Comparison of ENCODE assay signal across 12 cellular contexts in genomic region chr22:30221121-30221992, GRCh38. TPM values are rescaled to one million over a fixed set of nuclear protein-coding genes. Genes with fewer than 3 reads are reported as not detected.
DNase-seq lines count a peak whose midpoint lies in the region; ATAC-seq, FAIRE-seq and TF ChIP-seq lines count a peak whose summit lies in the region.
"Had no signal": no experiment of that assay in that cellular context is flagged by ENCODE, and none has a peak within 500 bp of the region (broad histone marks: within the 10 kb centered on the region; RNA-seq: fewer than 3 reads in every experiment).

No MANE protein-coding gene starts in this region.

- dilution Hi-C loops in mammary epithelial cell (cut with HindIII; ENCODE audit: low sequenced_read_pairs), result loop anchor here (5.0 kb wide), 1 partner anchor 39 kb away; no protein-coding TSS in a partner anchor

- peaks cover 3% of the 10 kb centered on the region for H3K36me3 Mint-ChIP-seq in activated naive CD8-positive, alpha-beta T cell treated with anti-CD3 and anti-CD28 coated beads for 36 hours

- H3K27me3 ChIP-seq in mammary epithelial cell (ENCODE audit: insufficient read depth, low read length), result no peaks in the 10 kb centered on the region
- H3K27me3 ChIP-seq: foreskin keratinocyte had no signal

- no peak for TF ChIP-seq CTCF in mammary epithelial cell (conservative IDR thresholded peaks at IDR 0.05 in 1 of 2, IDR thresholded peaks at IDR 0.05 in 1 of 2; ENCODE audit: extremely low read depth in 1 of 2, insufficient read depth in 1 of 2, low read depth in 1 of 2, low read length in 2 of 2)

- peak overlapping the region; percentile 90 for H3K27ac Mint-ChIP-seq in activated naive CD8-positive, alpha-beta T cell treated with anti-CD3 and anti-CD28 coated beads for 36 hours

- CTCF ChIA-PET in mammary epithelial cell (lab: Charles Lee; ENCODE audit: low non-redundant PET), result interaction anchor here (0.5 kb wide), 1 partner anchor 35 kb away, joined by 5 read pairs; no protein-coding TSS in a partner anchor

- peak; percentile 88 for FAIRE-seq in GM12891 (lab: Jason Lieb, UNC)

- no peaks in the 10 kb centered on the region for H3K79me2 ChIP-seq in mammary epithelial cell (ENCODE audit: insufficient read depth, low read length)

- H3K27me3 Mint-ChIP-seq in activated naive CD8-positive, alpha-beta T cell treated with anti-CD3 and anti-CD28 coated beads for 36 hours, result no peaks in the 10 kb centered on the region

- peaks cover 40% of the 10 kb centered on the region for H3K4me1 ChIP-seq in mammary epithelial cell (ENCODE audit: insufficient read depth, low read length)

- no peaks in the 10 kb centered on the region for H3K9me3 Mint-ChIP-seq in activated naive CD8-positive, alpha-beta T cell treated with anti-CD3 and anti-CD28 coated beads for 36 hours
- H3K9me3 Mint-ChIP-seq: nephron had no signal

- H4K20me1 ChIP-seq in mammary epithelial cell (ENCODE audit: insufficient read depth, low read length), result no peaks in the 10 kb centered on the region

- H3K4me1 Mint-ChIP-seq in activated naive CD8-positive, alpha-beta T cell treated with anti-CD3 and anti-CD28 coated beads for 36 hours, result peaks cover 56% of the 10 kb centered on the region

- peak overlapping the region; percentile 3 for H3K4me3 Mint-ChIP-seq in activated naive CD8-positive, alpha-beta T cell treated with anti-CD3 and anti-CD28 coated beads for 36 hours
- H3K4me3 Mint-ChIP-seq: nephron had no signal

- DNase-seq in GM12891 (ENCODE audit: insufficient read length, low spot score) (no peak), mammary epithelial cell (no peak), NCI-H446 (lab: John Stamatoyannopoulos, UW) (no peak)
- peak; percentile 43 to 65 for DNase-seq in activated CD4-positive, alpha-beta T cell treated with anti-CD3 and anti-CD28 coated beads for 4 hours
- peak; percentile 79 for DNase-seq in activated naive CD8-positive, alpha-beta T cell treated with anti-CD3 and anti-CD28 coated beads for 36 hours
- DNase-seq in stimulated activated CD8-positive, alpha-beta memory T cell treated with anti-CD3 and anti-CD28 coated beads, Interleukin-15, amount 100 ng/mL, for 1 hour (ENCODE audit: low read depth), result peak; percentile 28
- DNase-seq: amniotic stem cell, foreskin keratinocyte, substantia nigra had no signal

- H3K9ac ChIP-seq in mammary epithelial cell (ENCODE audit: insufficient read depth, low read length), result no peak overlapping the region

- H3K9me3 ChIP-seq in mammary epithelial cell (replicated peaks; ENCODE audit: insufficient read depth, low read length), result no peaks in the 10 kb centered on the region

- H3K4me3 ChIP-seq in mammary epithelial cell (replicated peaks in 1 of 3; ENCODE audit: insufficient read depth in 1 of 3, low read depth in 2 of 3, low read length in 3 of 3), result no peak overlapping the region

- H2AFZ ChIP-seq in mammary epithelial cell (ENCODE audit: low read depth, low read length), result no peak overlapping the region

- no peak overlapping the region for H3K27ac ChIP-seq in mammary epithelial cell (ENCODE audit: insufficient read depth, low read depth, low read length)
- H3K27ac ChIP-seq: foreskin keratinocyte had no signal

- TF ChIP-seq POLR2A in GM12891 (IDR thresholded peaks at IDR 0.05; ENCODE audit: low read depth, low read length), result no peak

- intact Hi-C loops in mammary epithelial cell (cut with micrococcal nuclease), result no loop called here

- BruUV-seq in mammary epithelial cell (replicated peaks; lab: Mats Ljungman, UMichigan), result no TSS peak

- H3K4me2 ChIP-seq in mammary epithelial cell (ENCODE audit: insufficient read depth, low read depth, low read length), result no peak overlapping the region

- H3K36me3 ChIP-seq in mammary epithelial cell (ENCODE audit: insufficient read depth, low read length), result no peaks in the 10 kb centered on the region

- ATAC-seq in HG03095 (IDR thresholded peaks at IDR 0.05; ENCODE audit: unreplicated experiment) (no peak), GM19023 (IDR thresholded peaks at IDR 0.05; ENCODE audit: unreplicated experiment) (no peak)
- ATAC-seq: foreskin keratinocyte had no signal

- in situ Hi-C loops in mammary epithelial cell (cut with MboI; ENCODE audit: low sequenced_read_pairs in 2 of 2), result no loop called here

- 95% methylated on average over 16 of the region's 26 CpGs for whole genome bisulfite sequencing in mammary epithelial cell (ENCODE audit: low coverage, missing lambda C conversion rate)

TF ChIP-seq in GM12891, 5 proteins besides CTCF, POLR2A, EP300 and RAD21:
- TF ChIP-seq PAX5 (IDR thresholded peaks at IDR 0.05; ENCODE audit: insufficient read depth, low read length, severe bottlenecking) (no peak), SPI1 (IDR thresholded peaks at IDR 0.05; ENCODE audit: low read depth, low read length) (peak; percentile 69)

RNA-seq across cellular contexts. Expression of gene LIF, which starts 25.2 kb away (rescaled TPM):
- 2.4 TPM for polyA plus RNA-seq in GM12891 (2012; ENCODE audit: low read depth, missing spikeins)
- total RNA-seq in activated naive CD8-positive, alpha-beta T cell treated with anti-CD3 and anti-CD28 coated beads for 36 hours, result 100 to 1,000 TPM; 282 to 288 TPM
- total RNA-seq in mammary epithelial cell, result 10 to 100 TPM; 31.2 to 35.8 TPM
- polyA plus RNA-seq in mammary epithelial cell, result 7.8 TPM
- polyA minus RNA-seq in mammary epithelial cell, result 12.0 TPM

RNA-seq across cellular contexts. Expression of gene OSM, which starts 45.3 kb away (rescaled TPM):
- 0.28 TPM for polyA plus RNA-seq in GM12891 (2012; ENCODE audit: low read depth, missing spikeins)
- total RNA-seq in activated naive CD8-positive, alpha-beta T cell treated with anti-CD3 and anti-CD28 coated beads for 36 hours, result 10 to 100 TPM; 47.9 to 50.7 TPM
- total RNA-seq in mammary epithelial cell, result not detected
- polyA plus RNA-seq in mammary epithelial cell, result not detected
- not detected for polyA minus RNA-seq in mammary epithelial cell
- total RNA-seq: foreskin keratinocyte had no signal
- polyA plus RNA-seq: foreskin keratinocyte had no signal

Comparison
In these comparisons a context has a peak if more than half of its experiments do, and no peak if none do; other contexts are left out.
1. DNase-seq: peak in activated CD4-positive, alpha-beta T cell treated with anti-CD3 and anti-CD28 coated beads for 4 hours (2 of 2), activated naive CD8-positive, alpha-beta T cell treated with anti-CD3 and anti-CD28 coated beads for 36 hours (single experiment) and stimulated activated CD8-positive, alpha-beta memory T cell treated with anti-CD3 and anti-CD28 coated beads, Interleukin-15, amount 100 ng/mL, for 1 hour (single experiment); none in GM12891 (single experiment), mammary epithelial cell (single experiment) and NCI-H446 (0 of 2).
2. RNA of gene LIF, which starts 25.2 kb away (total RNA-seq): 282 to 288 TPM in activated naive CD8-positive, alpha-beta T cell treated with anti-CD3 and anti-CD28 coated beads for 36 hours; 31.2 to 35.8 TPM in mammary epithelial cell; every median in the first group is over 4 times any median in the second.
3. RNA of gene OSM, which starts 45.3 kb away (total RNA-seq): 47.9 to 50.7 TPM in activated naive CD8-positive, alpha-beta T cell treated with anti-CD3 and anti-CD28 coated beads for 36 hours; not detected in mammary epithelial cell; every median in the first group is over 10 times any median in the second.